Comparison of ENCODE assay signal across 13 cellular contexts in the genomic region with DNA sequence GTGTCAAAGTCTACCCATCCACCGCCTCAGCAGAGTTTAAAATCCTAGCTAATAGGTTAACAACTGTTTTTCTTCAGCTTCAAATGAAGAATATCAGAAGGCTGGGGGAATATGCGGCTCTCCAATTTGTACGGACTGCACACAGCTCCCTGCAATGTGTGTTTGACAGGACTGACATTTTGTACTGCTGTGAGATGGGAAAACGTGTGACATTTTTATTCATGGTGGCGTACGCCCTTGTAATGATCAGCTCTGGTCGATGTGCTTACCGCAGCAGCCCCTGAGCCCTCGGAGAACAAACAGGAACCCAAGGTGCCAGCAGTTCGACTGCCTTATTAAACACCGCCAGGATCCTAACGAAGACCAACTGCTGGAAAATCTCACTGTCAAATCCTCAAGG.
"Had no signal": no experiment of that assay in that cellular context is flagged by ENCODE, and none has a peak within 500 bp of the region (broad histone marks: within the 10 kb centered on the region; RNA-seq: fewer than 3 reads in every experiment).

No MANE protein-coding gene starts in this region.

- H3K27ac ChIP-seq: hepatocyte, left lung, lower lobe of right lung, neutrophil, psoas muscle had no signal

- DNase-seq: effector CD4-positive, alpha-beta T cell; foreskin melanocyte; lower lobe of right lung; naive B cell; nephron progenitor cell; psoas muscle; small intestine; stimulated activated CD4-positive, alpha-beta T cell treated with anti-CD3 and anti-CD28 coated beads, Interleukin-2, amount 100 ng/mL, for 48 hours; stimulated activated naive CD4-positive, alpha-beta T cell treated with Interleukin-2 at 50 U/mL for 16 hours had no signal

- H3K9me3 Mint-ChIP-seq: memory B cell, naive B cell, nephron progenitor cell had no signal

- H3K27me3 ChIP-seq: hepatocyte, left lung, neutrophil had no signal

- H3K4me1 ChIP-seq: left lung, lower lobe of right lung, psoas muscle had no signal

- H3K4me3 Mint-ChIP-seq: memory B cell, naive B cell, nephron progenitor cell had no signal

- H3K27ac Mint-ChIP-seq: memory B cell, nephron progenitor cell had no signal

- H3K4me2 ChIP-seq: hepatocyte had no signal

- H3K9me3 ChIP-seq: left lung, lower lobe of right lung, neutrophil, psoas muscle had no signal

- H2AFZ ChIP-seq: hepatocyte had no signal

- H3K79me2 ChIP-seq: hepatocyte had no signal

- H3K4me3 ChIP-seq: hepatocyte, left lung, lower lobe of right lung, psoas muscle had no signal

- H3K27me3 Mint-ChIP-seq: memory B cell, naive B cell had no signal

- ATAC-seq: left lung, lower lobe of right lung, psoas muscle had no signal
